In the genomic region with DNA sequence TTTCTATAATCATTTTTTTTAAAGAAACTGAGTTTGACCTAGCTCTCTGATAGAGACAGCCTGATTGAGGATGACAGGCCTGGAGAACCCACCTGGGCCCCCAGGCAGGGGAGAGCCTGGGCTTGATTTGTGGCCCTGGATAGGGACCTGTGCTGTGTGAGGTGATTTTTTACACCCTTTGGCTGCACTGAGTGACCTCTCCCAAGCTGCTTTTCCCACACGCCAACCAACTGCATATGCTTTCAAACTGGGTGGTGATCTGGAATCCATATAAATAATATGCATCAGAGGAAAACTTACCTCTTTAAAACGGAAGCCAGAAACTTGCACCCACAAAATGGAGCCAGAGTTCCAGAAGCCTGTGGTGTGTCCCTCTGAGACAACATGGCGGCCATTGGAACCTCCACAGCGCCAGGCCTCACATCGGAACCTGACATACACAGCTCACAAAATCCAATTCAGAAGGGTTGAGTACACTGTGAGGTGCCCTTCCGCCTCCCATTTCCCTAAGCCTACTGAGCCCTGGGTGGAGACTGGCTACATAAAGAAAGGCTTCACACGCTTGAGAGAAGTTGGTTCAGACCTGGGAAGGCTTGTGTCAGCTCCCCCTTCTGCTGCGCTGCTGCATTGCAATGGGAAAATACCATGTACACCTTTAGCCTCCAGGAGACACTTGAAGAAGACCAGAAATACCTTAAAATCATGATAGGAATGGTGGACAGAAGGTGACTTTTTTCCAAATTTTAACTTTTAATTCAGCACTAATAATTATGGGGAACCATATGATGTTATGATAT, we compare ENCODE assay signal across 10 cellular contexts.
DNase-seq lines count a peak whose midpoint lies in the region; ATAC-seq, FAIRE-seq and TF ChIP-seq lines count a peak whose summit lies in the region.
"Had no signal": no experiment of that assay in that cellular context is flagged by ENCODE, and none has a peak within 500 bp of the region (broad histone marks: within the 10 kb centered on the region; RNA-seq: fewer than 3 reads in every experiment).

No MANE protein-coding gene starts in this region.

- no peak for TF ChIP-seq RAD21 in HepG2 (CRISPR knock-in tag; IDR thresholded peaks at IDR 0.05)

- no peak overlapping the region for H3K9ac ChIP-seq in HepG2 (ENCODE audit: insufficient read depth, low read depth, low read length)

- H3K9me3 ChIP-seq in HepG2 (ENCODE audit: low read length) (no peaks in the 10 kb centered on the region), right lobe of liver (no peaks in the 10 kb centered on the region)

- ATAC-seq in HepG2 (peak; percentile 94), right lobe of liver (no peak)

- H3K79me2 ChIP-seq in HepG2 (ENCODE audit: insufficient read depth, low read length), result no peaks in the 10 kb centered on the region

- no peak for FAIRE-seq in HepG2 (lab: Jason Lieb, UNC)
- FAIRE-seq in urothelium cell line (lab: Jason Lieb, UNC), result no peak

- TF ChIP-seq POLR2A in HepG2 (IDR thresholded peaks at IDR 0.05; ENCODE audit: insufficient read depth in 1 of 2, low read depth in 2 of 2, low read length in 2 of 2) (no peak), right lobe of liver (IDR thresholded peaks at IDR 0.05) (no peak)

- H3K27me3 ChIP-seq in HepG2 (ENCODE audit: control insufficient read depth in 1 of 2, insufficient read depth in 2 of 2, low read length in 2 of 2) (no peaks in the 10 kb centered on the region), right lobe of liver (no peaks in the 10 kb centered on the region)

- no peaks in the 10 kb centered on the region for H3K4me1 ChIP-seq in HepG2 (ENCODE audit: insufficient read depth, low read length)
- H3K4me1 ChIP-seq in right lobe of liver, result no peaks in the 10 kb centered on the region

- peak overlapping the region; percentile 42 for H2AFZ ChIP-seq in HepG2 (ENCODE audit: low read length)

- H3K27ac ChIP-seq in HepG2 (ENCODE audit: extremely low read length, insufficient read depth, low read length) (no peak overlapping the region), right lobe of liver (no peak overlapping the region)

- H3K36me3 ChIP-seq in HepG2 (replicated peaks in 1 of 2; ENCODE audit: control insufficient read depth in 1 of 2, insufficient read depth in 2 of 2, low read length in 2 of 2) (no peaks in the 10 kb centered on the region), right lobe of liver (no peaks in the 10 kb centered on the region)

- H3K4me3 ChIP-seq in HepG2 (replicated peaks in 1 of 3; ENCODE audit: insufficient read depth in 1 of 3, low read depth in 2 of 3, low read length in 3 of 3) (peak overlapping the region in 1 of 3 experiments; percentile 37; a peak in 2 of 6 replicates), right lobe of liver (no peak overlapping the region), choroid plexus epithelial cell (ENCODE audit: low read depth, low read length) (no peak overlapping the region)

- DNase-seq in HepG2 (ENCODE audit: low spot score) (peak; percentile 21), right lobe of liver (no peak), NCI-H146 treated with DMSO at 0.1 percent for 48 hours (lab: John Stamatoyannopoulos, UW; ENCODE audit: unreplicated experiment) (peak; percentile 4), choroid plexus epithelial cell (ENCODE audit: low read depth) (no peak), HuH-7.5 (ENCODE audit: low spot score) (no peak), C1 segment of cervical spinal cord (lab: John Stamatoyannopoulos, UW) (no peak), urothelium cell line (ENCODE audit: low spot score) (no peak), GDM1 (lab: John Stamatoyannopoulos, UW) (no peak)
- DNase-seq: CD4-positive, CD25-positive, alpha-beta regulatory T cell; NCI-H774 had no signal

- peak overlapping the region; percentile 55 for H3K4me2 ChIP-seq in HepG2 (ENCODE audit: low read depth, low read length)

- in situ Hi-C loops in HepG2 (cut with HindIII; ENCODE audit: extremely low pct_ligation_motif_present, low pct_unique_long_range_greater_than_20kb), result no loop called here

- peak; percentile 45 for TF ChIP-seq CTCF in HepG2 (CRISPR knock-in tag; IDR thresholded peaks at IDR 0.05)
- no peak for TF ChIP-seq CTCF in right lobe of liver (IDR thresholded peaks at IDR 0.05)
- peak; percentile 20 for TF ChIP-seq CTCF in choroid plexus epithelial cell (conservative IDR thresholded peaks at IDR 0.05; ENCODE audit: low read depth, low read length)

- 19% methylated on average over 5 of the region's 8 CpGs for WGBS in HepG2 (ENCODE audit: low lambda C conversion rate)
- WGBS in right lobe of liver (ENCODE audit: insufficient coverage, low coverage, low lambda C conversion rate, missing lambda C conversion rate), result 74% methylated on average over 7 of the region's 8 CpGs

- intact Hi-C loops in HepG2 (cut with micrococcal nuclease; ENCODE audit: unreplicated experiment), result no loop called here
- intact Hi-C loops in right lobe of liver (cut with DNase I), result no loop called here

- POLR2A ChIA-PET in HepG2 (lab: Yijun Ruan, JAX), result no interaction called here

- TF ChIP-seq EP300 in HepG2 (IDR thresholded peaks at IDR 0.05; ENCODE audit: low read depth in 2 of 2, low read length in 2 of 2), result no peak
- no peak for TF ChIP-seq EP300 in HepG2 (CRISPR knock-in tag; IDR thresholded peaks at IDR 0.05; ENCODE audit: borderline replicate concordance)

- no TSS peak for BruUV-seq in HepG2 (replicated peaks; lab: Mats Ljungman, UMichigan)

- H4K20me1 ChIP-seq in HepG2 (ENCODE audit: insufficient read depth, low read length), result no peaks in the 10 kb centered on the region

- CTCF ChIA-PET in HepG2 (lab: Yijun Ruan, JAX; ENCODE audit: low intra/inter-chr PET ratio, low total read pairs), result no interaction called here

TF ChIP-seq in HepG2, 621 proteins besides CTCF, POLR2A, EP300 and RAD21:
- TF ChIP-seq, protein P1, sequence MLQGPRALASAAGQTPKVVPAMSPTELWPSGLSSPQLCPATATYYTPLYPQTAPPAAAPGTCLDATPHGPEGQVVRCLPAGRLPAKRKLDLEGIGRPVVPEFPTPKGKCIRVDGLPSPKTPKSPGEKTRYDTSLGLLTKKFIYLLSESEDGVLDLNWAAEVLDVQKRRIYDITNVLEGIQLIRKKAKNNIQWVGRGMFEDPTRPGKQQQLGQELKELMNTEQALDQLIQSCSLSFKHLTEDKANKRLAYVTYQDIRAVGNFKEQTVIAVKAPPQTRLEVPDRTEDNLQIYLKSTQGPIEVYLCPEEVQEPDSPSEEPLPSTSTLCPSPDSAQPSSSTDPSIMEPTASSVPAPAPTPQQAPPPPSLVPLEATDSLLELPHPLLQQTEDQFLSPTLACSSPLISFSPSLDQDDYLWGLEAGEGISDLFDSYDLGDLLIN (CRISPR knock-in tag; IDR thresholded peaks at IDR 0.05; ENCODE audit: borderline replicate concordance), result no peak
- peak; percentile 13; the same call in 1 of the 2 replicates for TF ChIP-seq SMC3 (IDR thresholded peaks at IDR 0.05; ENCODE audit: low read length)
- TF ChIP-seq, protein P2, sequence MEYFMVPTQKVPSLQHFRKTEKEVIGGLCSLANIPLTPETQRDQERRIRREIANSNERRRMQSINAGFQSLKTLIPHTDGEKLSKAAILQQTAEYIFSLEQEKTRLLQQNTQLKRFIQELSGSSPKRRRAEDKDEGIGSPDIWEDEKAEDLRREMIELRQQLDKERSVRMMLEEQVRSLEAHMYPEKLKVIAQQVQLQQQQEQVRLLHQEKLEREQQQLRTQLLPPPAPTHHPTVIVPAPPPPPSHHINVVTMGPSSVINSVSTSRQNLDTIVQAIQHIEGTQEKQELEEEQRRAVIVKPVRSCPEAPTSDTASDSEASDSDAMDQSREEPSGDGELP (IDR thresholded peaks at IDR 0.05; ENCODE audit: borderline replicate concordance, low read depth), result no peak
- no peak for TF ChIP-seq ZNF343 (CRISPR knock-in tag; IDR thresholded peaks at IDR 0.05)
- no peak for TF ChIP-seq HOXA5 (CRISPR knock-in tag; IDR thresholded peaks at IDR 0.05)
- 0 out of 2 replicates have a peak, but pooled peaks have one; percentile 21 for TF ChIP-seq ZMYM4 (CRISPR knock-in tag; IDR thresholded peaks at IDR 0.05)
- no peak for TF ChIP-seq ZNF879 (CRISPR knock-in tag; IDR thresholded peaks at IDR 0.05)
- TF ChIP-seq NR2F6 (IDR thresholded peaks at IDR 0.05), result no peak
- no peak for TF ChIP-seq NR2F6 (CRISPR knock-in tag; IDR thresholded peaks at IDR 0.05)
- no peak for TF ChIP-seq KDM5A (IDR thresholded peaks at IDR 0.05; ENCODE audit: borderline replicate concordance, low read length)
- TF ChIP-seq ZNF10 (CRISPR knock-in tag; IDR thresholded peaks at IDR 0.05; ENCODE audit: borderline replicate concordance, low read depth), result no peak
- no peak for TF ChIP-seq ZBTB21 (CRISPR knock-in tag; IDR thresholded peaks at IDR 0.05)
- no peak for TF ChIP-seq EHMT2 (IDR thresholded peaks at IDR 0.05; ENCODE audit: borderline replicate concordance, low read depth, low read length)
- TF ChIP-seq KLF16 (CRISPR knock-in tag; IDR thresholded peaks at IDR 0.05), result no peak
- TF ChIP-seq SRSF9 (IDR thresholded peaks at IDR 0.05; ENCODE audit: borderline replicate concordance, insufficient read depth, low read depth, low read length, poor library complexity, severe bottlenecking), result no peak
- peak; percentile 66; the same call in 1 of the 2 replicates for TF ChIP-seq ZNF644 (CRISPR knock-in tag; IDR thresholded peaks at IDR 0.05; ENCODE audit: low read depth)
- TF ChIP-seq YY1 (IDR thresholded peaks at IDR 0.05; ENCODE audit: insufficient read depth, insufficient replicate concordance, low read depth, low read length), result peak; percentile 73

Comparison
In these comparisons a context has a peak if more than half of its experiments do, and no peak if none do; other contexts are left out.
1. DNase-seq: peak in HepG2 (single experiment) and NCI-H146 treated with DMSO at 0.1 percent for 48 hours (single experiment); none in right lobe of liver (0 of 3), choroid plexus epithelial cell (single experiment), HuH-7.5 (single experiment), C1 segment of cervical spinal cord (0 of 14), urothelium cell line (single experiment) and GDM1 (single experiment).
2. CTCF ChIP-seq: peak in HepG2 (single experiment) and choroid plexus epithelial cell (single experiment); none in right lobe of liver (0 of 4).